In the genomic region with DNA sequence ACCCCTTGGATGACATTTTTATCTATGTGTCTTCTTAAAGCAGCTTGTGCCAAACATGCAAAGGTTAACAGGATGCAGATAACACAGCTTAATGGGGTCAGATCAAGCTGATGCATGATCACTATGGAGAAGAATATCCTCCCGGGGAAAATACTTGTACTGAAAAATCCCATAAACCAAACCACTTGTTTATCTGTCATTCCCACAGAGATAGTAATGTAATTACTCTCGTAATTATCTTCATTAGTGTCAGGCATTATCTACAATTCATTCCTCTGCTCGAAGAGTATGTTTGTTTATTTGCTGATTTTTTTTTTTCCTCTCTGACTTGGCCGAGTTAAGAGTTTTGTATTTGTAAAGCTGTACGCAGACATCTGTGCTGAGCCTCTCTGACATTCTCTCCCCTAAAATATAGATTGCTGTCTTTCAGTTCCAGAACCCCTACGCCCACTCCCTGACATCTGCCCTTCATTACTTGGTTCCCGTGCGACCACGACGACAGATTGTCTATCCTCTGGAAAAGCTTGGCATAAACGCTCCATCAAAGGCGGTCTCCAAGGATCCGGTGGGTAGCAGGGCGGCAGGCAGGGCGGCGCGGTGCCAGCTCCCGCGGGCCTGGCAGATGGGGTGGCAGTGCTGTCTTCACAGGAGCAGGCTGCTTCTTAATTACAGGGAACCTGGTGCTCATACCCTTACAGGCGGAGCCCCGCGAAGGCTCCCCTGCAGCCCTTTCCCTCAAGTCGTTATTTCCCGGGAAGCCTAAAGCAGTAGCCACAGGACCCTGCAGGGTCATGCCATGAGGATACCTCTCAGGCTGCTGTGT, we compare ENCODE assay signal across 1 cellular context.
TF ChIP-seq lines count a peak whose summit lies in the region.

No MANE protein-coding gene starts in this region.

TF ChIP-seq in HEK293, 187 proteins besides CTCF, POLR2A, EP300 and RAD21 (continued from another document and continues in another):
- TF ChIP-seq, protein P1, sequence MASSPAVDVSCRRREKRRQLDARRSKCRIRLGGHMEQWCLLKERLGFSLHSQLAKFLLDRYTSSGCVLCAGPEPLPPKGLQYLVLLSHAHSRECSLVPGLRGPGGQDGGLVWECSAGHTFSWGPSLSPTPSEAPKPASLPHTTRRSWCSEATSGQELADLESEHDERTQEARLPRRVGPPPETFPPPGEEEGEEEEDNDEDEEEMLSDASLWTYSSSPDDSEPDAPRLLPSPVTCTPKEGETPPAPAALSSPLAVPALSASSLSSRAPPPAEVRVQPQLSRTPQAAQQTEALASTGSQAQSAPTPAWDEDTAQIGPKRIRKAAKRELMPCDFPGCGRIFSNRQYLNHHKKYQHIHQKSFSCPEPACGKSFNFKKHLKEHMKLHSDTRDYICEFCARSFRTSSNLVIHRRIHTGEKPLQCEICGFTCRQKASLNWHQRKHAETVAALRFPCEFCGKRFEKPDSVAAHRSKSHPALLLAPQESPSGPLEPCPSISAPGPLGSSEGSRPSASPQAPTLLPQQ (tag by site-specific recombination; IDR thresholded peaks at IDR 0.05), result peak; percentile 32; the same call in 1 of the 2 replicates
- TF ChIP-seq ZSCAN30 (tag by site-specific recombination; IDR thresholded peaks at IDR 0.05), result peak; percentile 26; the same call in 1 of the 2 replicates
- peak; percentile 86 for TF ChIP-seq ZNF843 (tag by site-specific recombination; IDR thresholded peaks at IDR 0.05)
- no peak for TF ChIP-seq KLF16 (tag by site-specific recombination; IDR thresholded peaks at IDR 0.05)
- TF ChIP-seq ZNF23 (tag by site-specific recombination; IDR thresholded peaks at IDR 0.05; ENCODE audit: borderline replicate concordance), result no peak
- TF ChIP-seq, protein P2, sequence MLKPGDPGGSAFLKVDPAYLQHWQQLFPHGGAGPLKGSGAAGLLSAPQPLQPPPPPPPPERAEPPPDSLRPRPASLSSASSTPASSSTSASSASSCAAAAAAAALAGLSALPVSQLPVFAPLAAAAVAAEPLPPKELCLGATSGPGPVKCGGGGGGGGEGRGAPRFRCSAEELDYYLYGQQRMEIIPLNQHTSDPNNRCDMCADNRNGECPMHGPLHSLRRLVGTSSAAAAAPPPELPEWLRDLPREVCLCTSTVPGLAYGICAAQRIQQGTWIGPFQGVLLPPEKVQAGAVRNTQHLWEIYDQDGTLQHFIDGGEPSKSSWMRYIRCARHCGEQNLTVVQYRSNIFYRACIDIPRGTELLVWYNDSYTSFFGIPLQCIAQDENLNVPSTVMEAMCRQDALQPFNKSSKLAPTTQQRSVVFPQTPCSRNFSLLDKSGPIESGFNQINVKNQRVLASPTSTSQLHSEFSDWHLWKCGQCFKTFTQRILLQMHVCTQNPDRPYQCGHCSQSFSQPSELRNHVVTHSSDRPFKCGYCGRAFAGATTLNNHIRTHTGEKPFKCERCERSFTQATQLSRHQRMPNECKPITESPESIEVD (tag by site-specific recombination; IDR thresholded peaks at IDR 0.05), result peak; percentile 84
- TF ChIP-seq, protein P3, sequence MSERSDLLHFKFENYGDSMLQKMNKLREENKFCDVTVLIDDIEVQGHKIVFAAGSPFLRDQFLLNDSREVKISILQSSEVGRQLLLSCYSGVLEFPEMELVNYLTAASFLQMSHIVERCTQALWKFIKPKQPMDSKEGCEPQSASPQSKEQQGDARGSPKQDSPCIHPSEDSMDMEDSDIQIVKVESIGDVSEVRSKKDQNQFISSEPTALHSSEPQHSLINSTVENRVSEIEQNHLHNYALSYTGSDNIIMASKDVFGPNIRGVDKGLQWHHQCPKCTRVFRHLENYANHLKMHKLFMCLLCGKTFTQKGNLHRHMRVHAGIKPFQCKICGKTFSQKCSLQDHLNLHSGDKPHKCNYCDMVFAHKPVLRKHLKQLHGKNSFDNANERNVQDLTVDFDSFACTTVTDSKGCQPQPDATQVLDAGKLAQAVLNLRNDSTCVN (tag by site-specific recombination; optimal IDR thresholded peaks at IDR 0.05), result no peak
- TF ChIP-seq ZNF701 (tag by site-specific recombination; IDR thresholded peaks at IDR 0.05), result no peak
- no peak for TF ChIP-seq ZNF529 (tag by site-specific recombination; IDR thresholded peaks at IDR 0.05; ENCODE audit: insufficient replicate concordance)
- peak; percentile 51 for TF ChIP-seq ZNF629 (tag by site-specific recombination; IDR thresholded peaks at IDR 0.05)
- no peak for TF ChIP-seq ZNF10 (tag by site-specific recombination; IDR thresholded peaks at IDR 0.05)
- TF ChIP-seq YY2 (tag by site-specific recombination; IDR thresholded peaks at IDR 0.05), result no peak
- TF ChIP-seq ZNF133 (tag by site-specific recombination; IDR thresholded peaks at IDR 0.05), result no peak
- no peak for TF ChIP-seq GFI1B (tag by site-specific recombination; IDR thresholded peaks at IDR 0.05)
- TF ChIP-seq ZNF707 (tag by site-specific recombination; IDR thresholded peaks at IDR 0.05), result no peak
- TF ChIP-seq SP3 (tag by site-specific recombination; IDR thresholded peaks at IDR 0.05), result no peak
- 0 out of 2 replicates have a peak, but pooled peaks have one; percentile 26 for TF ChIP-seq SCRT2 (tag by site-specific recombination; IDR thresholded peaks at IDR 0.05)
- TF ChIP-seq ZNF510 (tag by site-specific recombination; IDR thresholded peaks at IDR 0.05; ENCODE audit: insufficient replicate concordance), result no peak
- peak; percentile 85 for TF ChIP-seq ZEB2 (tag by site-specific recombination; IDR thresholded peaks at IDR 0.05)
- TF ChIP-seq ZNF747 (tag by site-specific recombination; IDR thresholded peaks at IDR 0.05), result no peak
- TF ChIP-seq ZNF621 (tag by site-specific recombination; IDR thresholded peaks at IDR 0.05), result no peak
- 0 out of 2 replicates have a peak, but pooled peaks have one; percentile 16 for TF ChIP-seq ZIC2 (tag by site-specific recombination; IDR thresholded peaks at IDR 0.05)
- no peak for TF ChIP-seq ZNF658 (tag by site-specific recombination; IDR thresholded peaks at IDR 0.05)
- TF ChIP-seq ZNF155 (tag by site-specific recombination; IDR thresholded peaks at IDR 0.05), result no peak
- TF ChIP-seq, protein P4, sequence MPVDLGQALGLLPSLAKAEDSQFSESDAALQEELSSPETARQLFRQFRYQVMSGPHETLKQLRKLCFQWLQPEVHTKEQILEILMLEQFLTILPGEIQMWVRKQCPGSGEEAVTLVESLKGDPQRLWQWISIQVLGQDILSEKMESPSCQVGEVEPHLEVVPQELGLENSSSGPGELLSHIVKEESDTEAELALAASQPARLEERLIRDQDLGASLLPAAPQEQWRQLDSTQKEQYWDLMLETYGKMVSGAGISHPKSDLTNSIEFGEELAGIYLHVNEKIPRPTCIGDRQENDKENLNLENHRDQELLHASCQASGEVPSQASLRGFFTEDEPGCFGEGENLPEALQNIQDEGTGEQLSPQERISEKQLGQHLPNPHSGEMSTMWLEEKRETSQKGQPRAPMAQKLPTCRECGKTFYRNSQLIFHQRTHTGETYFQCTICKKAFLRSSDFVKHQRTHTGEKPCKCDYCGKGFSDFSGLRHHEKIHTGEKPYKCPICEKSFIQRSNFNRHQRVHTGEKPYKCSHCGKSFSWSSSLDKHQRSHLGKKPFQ (tag by site-specific recombination; IDR thresholded peaks at IDR 0.05), result peak; percentile 65; the same call in 1 of the 2 replicates
- TF ChIP-seq ZNF19 (tag by site-specific recombination; IDR thresholded peaks at IDR 0.05; ENCODE audit: low read depth), result 0 out of 2 replicates have a peak, but pooled peaks have one; percentile 30
- TF ChIP-seq HOXA7 (CRISPR knock-in tag; IDR thresholded peaks at IDR 0.05; ENCODE audit: borderline replicate concordance), result no peak
- no peak for TF ChIP-seq ZNF24 (tag by site-specific recombination; IDR thresholded peaks at IDR 0.05)
- TF ChIP-seq ZFP69B (tag by site-specific recombination; IDR thresholded peaks at IDR 0.05), result 0 out of 2 replicates have a peak, but pooled peaks have one; percentile 29
- TF ChIP-seq, protein P5, sequence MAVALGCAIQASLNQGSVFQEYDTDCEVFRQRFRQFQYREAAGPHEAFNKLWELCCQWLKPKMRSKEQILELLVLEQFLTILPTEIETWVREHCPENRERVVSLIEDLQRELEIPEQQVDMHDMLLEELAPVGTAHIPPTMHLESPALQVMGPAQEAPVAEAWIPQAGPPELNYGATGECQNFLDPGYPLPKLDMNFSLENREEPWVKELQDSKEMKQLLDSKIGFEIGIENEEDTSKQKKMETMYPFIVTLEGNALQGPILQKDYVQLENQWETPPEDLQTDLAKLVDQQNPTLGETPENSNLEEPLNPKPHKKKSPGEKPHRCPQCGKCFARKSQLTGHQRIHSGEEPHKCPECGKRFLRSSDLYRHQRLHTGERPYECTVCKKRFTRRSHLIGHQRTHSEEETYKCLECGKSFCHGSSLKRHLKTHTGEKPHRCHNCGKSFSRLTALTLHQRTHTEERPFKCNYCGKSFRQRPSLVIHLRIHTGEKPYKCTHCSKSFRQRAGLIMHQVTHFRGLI (tag by site-specific recombination; IDR thresholded peaks at IDR 0.05), result no peak
- peak; percentile 7; the same call in 1 of the 2 replicates for TF ChIP-seq SP7 (tag by site-specific recombination; IDR thresholded peaks at IDR 0.05)
- no peak for TF ChIP-seq ZNF174 (tag by site-specific recombination; IDR thresholded peaks at IDR 0.05)
- no peak for TF ChIP-seq KLF9 (tag by site-specific recombination; IDR thresholded peaks at IDR 0.05; ENCODE audit: low read depth)
- TF ChIP-seq IKZF3 (tag by site-specific recombination; IDR thresholded peaks at IDR 0.05), result peak; percentile 83
- no peak for TF ChIP-seq ZNF785 (tag by site-specific recombination; IDR thresholded peaks at IDR 0.05)
- 0 out of 2 replicates have a peak, but pooled peaks have one; percentile 34 for TF ChIP-seq ZNF596 (tag by site-specific recombination; IDR thresholded peaks at IDR 0.05)
- no peak for TF ChIP-seq ZNF112 (tag by site-specific recombination; IDR thresholded peaks at IDR 0.05)
- TF ChIP-seq, protein P6, sequence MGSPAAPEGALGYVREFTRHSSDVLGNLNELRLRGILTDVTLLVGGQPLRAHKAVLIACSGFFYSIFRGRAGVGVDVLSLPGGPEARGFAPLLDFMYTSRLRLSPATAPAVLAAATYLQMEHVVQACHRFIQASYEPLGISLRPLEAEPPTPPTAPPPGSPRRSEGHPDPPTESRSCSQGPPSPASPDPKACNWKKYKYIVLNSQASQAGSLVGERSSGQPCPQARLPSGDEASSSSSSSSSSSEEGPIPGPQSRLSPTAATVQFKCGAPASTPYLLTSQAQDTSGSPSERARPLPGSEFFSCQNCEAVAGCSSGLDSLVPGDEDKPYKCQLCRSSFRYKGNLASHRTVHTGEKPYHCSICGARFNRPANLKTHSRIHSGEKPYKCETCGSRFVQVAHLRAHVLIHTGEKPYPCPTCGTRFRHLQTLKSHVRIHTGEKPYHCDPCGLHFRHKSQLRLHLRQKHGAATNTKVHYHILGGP (tag by site-specific recombination; IDR thresholded peaks at IDR 0.05), result no peak
- no peak for TF ChIP-seq ZNF623 (tag by site-specific recombination; IDR thresholded peaks at IDR 0.05)
- no peak for TF ChIP-seq ZFP41 (tag by site-specific recombination; IDR thresholded peaks at IDR 0.05; ENCODE audit: borderline replicate concordance)
- no peak for TF ChIP-seq ZNF626 (tag by site-specific recombination; IDR thresholded peaks at IDR 0.05)
- TF ChIP-seq ZNF169 (tag by site-specific recombination; IDR thresholded peaks at IDR 0.05), result no peak
- TF ChIP-seq, protein P7, sequence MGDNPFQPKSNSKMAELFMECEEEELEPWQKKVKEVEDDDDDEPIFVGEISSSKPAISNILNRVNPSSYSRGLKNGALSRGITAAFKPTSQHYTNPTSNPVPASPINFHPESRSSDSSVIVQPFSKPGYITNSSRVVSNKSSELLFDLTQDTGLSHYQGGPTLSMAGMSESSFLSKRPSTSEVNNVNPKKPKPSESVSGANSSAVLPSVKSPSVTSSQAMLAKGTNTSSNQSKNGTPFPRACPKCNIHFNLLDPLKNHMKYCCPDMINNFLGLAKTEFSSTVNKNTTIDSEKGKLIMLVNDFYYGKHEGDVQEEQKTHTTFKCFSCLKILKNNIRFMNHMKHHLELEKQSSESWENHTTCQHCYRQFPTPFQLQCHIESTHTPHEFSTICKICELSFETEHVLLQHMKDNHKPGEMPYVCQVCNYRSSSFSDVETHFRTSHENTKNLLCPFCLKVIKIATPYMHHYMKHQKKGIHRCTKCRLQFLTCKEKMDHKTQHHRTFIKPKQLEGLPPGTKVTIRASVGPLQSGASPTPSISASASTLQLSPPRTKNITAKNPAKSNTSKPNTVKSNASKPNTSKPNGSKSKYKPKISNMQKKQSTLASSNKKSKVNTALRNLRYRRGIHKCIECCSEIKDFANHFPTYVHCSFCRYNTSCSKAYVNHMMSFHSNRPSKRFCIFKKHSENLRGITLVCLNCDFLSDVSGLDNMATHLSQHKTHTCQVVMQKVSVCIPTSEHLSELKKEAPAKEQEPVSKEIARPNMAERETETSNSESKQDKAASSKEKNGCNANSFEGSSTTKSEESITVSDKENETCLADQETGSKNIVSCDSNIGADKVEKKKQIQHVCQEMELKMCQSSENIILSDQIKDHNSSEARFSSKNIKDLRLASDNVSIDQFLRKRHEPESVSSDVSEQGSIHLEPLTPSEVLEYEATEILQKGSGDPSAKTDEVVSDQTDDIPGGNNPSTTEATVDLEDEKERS (tag by site-specific recombination; IDR thresholded peaks at IDR 0.05), result no peak
- 0 out of 2 replicates have a peak, but pooled peaks have one; percentile 32 for TF ChIP-seq KLF7 (tag by site-specific recombination; IDR thresholded peaks at IDR 0.05; ENCODE audit: borderline replicate concordance)
- no peak for TF ChIP-seq KLF10 (tag by site-specific recombination; IDR thresholded peaks at IDR 0.05)
- no peak for TF ChIP-seq ZNF76 (tag by site-specific recombination; IDR thresholded peaks at IDR 0.05; ENCODE audit: borderline replicate concordance, low read depth)
- TF ChIP-seq, protein P8, sequence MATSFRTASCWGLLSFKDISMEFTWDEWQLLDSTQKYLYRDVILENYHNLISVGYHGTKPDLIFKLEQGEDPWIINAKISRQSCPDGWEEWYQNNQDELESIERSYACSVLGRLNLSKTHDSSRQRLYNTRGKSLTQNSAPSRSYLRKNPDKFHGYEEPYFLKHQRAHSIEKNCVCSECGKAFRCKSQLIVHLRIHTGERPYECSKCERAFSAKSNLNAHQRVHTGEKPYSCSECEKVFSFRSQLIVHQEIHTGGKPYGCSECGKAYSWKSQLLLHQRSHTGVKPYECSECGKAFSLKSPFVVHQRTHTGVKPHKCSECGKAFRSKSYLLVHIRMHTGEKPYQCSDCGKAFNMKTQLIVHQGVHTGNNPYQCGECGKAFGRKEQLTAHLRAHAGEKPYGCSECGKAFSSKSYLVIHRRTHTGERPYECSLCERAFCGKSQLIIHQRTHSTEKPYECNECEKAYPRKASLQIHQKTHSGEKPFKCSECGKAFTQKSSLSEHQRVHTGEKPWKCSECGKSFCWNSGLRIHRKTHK (tag by site-specific recombination; IDR thresholded peaks at IDR 0.05), result no peak
- TF ChIP-seq ZNF624 (tag by site-specific recombination; IDR thresholded peaks at IDR 0.05), result no peak
- TF ChIP-seq, protein P9, sequence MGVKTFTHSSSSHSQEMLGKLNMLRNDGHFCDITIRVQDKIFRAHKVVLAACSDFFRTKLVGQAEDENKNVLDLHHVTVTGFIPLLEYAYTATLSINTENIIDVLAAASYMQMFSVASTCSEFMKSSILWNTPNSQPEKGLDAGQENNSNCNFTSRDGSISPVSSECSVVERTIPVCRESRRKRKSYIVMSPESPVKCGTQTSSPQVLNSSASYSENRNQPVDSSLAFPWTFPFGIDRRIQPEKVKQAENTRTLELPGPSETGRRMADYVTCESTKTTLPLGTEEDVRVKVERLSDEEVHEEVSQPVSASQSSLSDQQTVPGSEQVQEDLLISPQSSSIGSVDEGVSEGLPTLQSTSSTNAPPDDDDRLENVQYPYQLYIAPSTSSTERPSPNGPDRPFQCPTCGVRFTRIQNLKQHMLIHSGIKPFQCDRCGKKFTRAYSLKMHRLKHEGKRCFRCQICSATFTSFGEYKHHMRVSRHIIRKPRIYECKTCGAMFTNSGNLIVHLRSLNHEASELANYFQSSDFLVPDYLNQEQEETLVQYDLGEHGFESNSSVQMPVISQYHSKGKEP (tag by site-specific recombination; IDR thresholded peaks at IDR 0.05), result 0 out of 2 replicates have a peak, but pooled peaks have one; percentile 62
